8 cellular contexts compared by ENCODE assay signal in genomic region chr7:21428642-21428941, GRCh38. TPM values are rescaled to one million over a fixed set of nuclear protein-coding genes. Genes with fewer than 3 reads are reported as not detected.
DNase-seq lines count a peak whose midpoint lies in the region; ATAC-seq and TF ChIP-seq lines count a peak whose summit lies in the region.

No MANE protein-coding gene starts in this region.

- H3F3A ChIP-seq in SU-DHL-6 (ENCODE audit: insufficient read depth), result peaks cover 3% of the 10 kb centered on the region

- H3K4me1 ChIP-seq in rectal smooth muscle tissue (ENCODE audit: control insufficient read depth, insufficient read depth, low read length), result peaks cover 7% of the 10 kb centered on the region

- DNase-seq in GM06990 (ENCODE audit: extremely low read depth, insufficient read length) (no peak), fibroblast of mammary gland (ENCODE audit: low read depth) (no peak), kidney tubule cell (ENCODE audit: low spot score) (no peak), HuH-7 (ENCODE audit: low spot score) (no peak)

- H3K36me3 ChIP-seq in GM06990 (ENCODE audit: control insufficient read depth, insufficient read depth, low read length) (no peaks in the 10 kb centered on the region), SU-DHL-6 (ENCODE audit: low read length) (0 out of 2 replicates have a peak, but pooled peaks cover 6% of the 10 kb centered on the region), rectal smooth muscle tissue (ENCODE audit: control insufficient read depth, insufficient read depth, low read length) (no peaks in the 10 kb centered on the region)

- peak overlapping the region; percentile 91 for H2AFZ ChIP-seq in SU-DHL-6 (ENCODE audit: low read depth, low read length, severe bottlenecking)

- H3K79me2 ChIP-seq in SU-DHL-6 (ENCODE audit: insufficient read depth, low read length), result peaks cover 41% of the 10 kb centered on the region

- H3K9me2 ChIP-seq in SU-DHL-6 (replicated peaks; ENCODE audit: insufficient read depth, low read length), result no peaks in the 10 kb centered on the region

- TF ChIP-seq CTCF in GM06990 (IDR thresholded peaks at IDR 0.05; ENCODE audit: insufficient read depth, low read length, poor library complexity, severe bottlenecking), result no peak
- no peak for TF ChIP-seq CTCF in SU-DHL-6 (IDR thresholded peaks at IDR 0.05; ENCODE audit: insufficient read depth, low read length, poor library complexity, severe bottlenecking)
- TF ChIP-seq CTCF in fibroblast of mammary gland (conservative IDR thresholded peaks at IDR 0.05; ENCODE audit: control insufficient read depth, insufficient read depth, low read depth, low read length), result no peak

- peaks cover 11% of the 10 kb centered on the region; the same call in 1 of the 2 replicates for H4K20me1 ChIP-seq in SU-DHL-6 (ENCODE audit: low read depth, low read length)

- H3K27me3 ChIP-seq in GM06990 (replicated peaks; ENCODE audit: control insufficient read depth, insufficient read depth, low read length) (no peaks in the 10 kb centered on the region), SU-DHL-6 (ENCODE audit: low read length) (no peaks in the 10 kb centered on the region), rectal smooth muscle tissue (ENCODE audit: control insufficient read depth, insufficient read depth, low read length) (no peaks in the 10 kb centered on the region)

- H3K27ac ChIP-seq in SU-DHL-6 (ENCODE audit: low read depth, low read length), result peak overlapping the region; percentile 79
- peak overlapping the region; percentile 94 for H3K27ac ChIP-seq in rectal smooth muscle tissue (ENCODE audit: low read depth, low read length)

- peak overlapping the region; percentile 96 for H3K9ac ChIP-seq in SU-DHL-6 (ENCODE audit: low read length)
- no peak overlapping the region for H3K9ac ChIP-seq in rectal smooth muscle tissue (ENCODE audit: low read length)

- H3K9me3 ChIP-seq in SU-DHL-6 (ENCODE audit: insufficient read depth, low read length), result no peaks in the 10 kb centered on the region

- peak overlapping the region; percentile 95 for H3K4me2 ChIP-seq in SU-DHL-6 (ENCODE audit: low read depth, low read length, poor library complexity, severe bottlenecking)

- H3K4me3 ChIP-seq in GM06990 (replicated peaks; ENCODE audit: low read depth, low read length) (peak overlapping the region; percentile 73), SU-DHL-6 (ENCODE audit: insufficient read depth, low read length, poor library complexity, severe bottlenecking) (peak overlapping the region; percentile 96), fibroblast of mammary gland (ENCODE audit: control insufficient read depth, low read depth, low read length) (peak overlapping the region; percentile 73), rectal smooth muscle tissue (ENCODE audit: low read length) (peak overlapping the region; percentile 75)

- no peak for ATAC-seq in GM18868 (IDR thresholded peaks at IDR 0.05; ENCODE audit: unreplicated experiment)
- ATAC-seq in esophagus mucosa, result no peak

RNA-seq across cellular contexts. Expression of gene SP4, which starts 0.7 kb away (rescaled TPM):
- 2.6 TPM for total RNA-seq in esophagus mucosa
